11 cellular contexts compared by ENCODE assay signal in the genomic region with DNA sequence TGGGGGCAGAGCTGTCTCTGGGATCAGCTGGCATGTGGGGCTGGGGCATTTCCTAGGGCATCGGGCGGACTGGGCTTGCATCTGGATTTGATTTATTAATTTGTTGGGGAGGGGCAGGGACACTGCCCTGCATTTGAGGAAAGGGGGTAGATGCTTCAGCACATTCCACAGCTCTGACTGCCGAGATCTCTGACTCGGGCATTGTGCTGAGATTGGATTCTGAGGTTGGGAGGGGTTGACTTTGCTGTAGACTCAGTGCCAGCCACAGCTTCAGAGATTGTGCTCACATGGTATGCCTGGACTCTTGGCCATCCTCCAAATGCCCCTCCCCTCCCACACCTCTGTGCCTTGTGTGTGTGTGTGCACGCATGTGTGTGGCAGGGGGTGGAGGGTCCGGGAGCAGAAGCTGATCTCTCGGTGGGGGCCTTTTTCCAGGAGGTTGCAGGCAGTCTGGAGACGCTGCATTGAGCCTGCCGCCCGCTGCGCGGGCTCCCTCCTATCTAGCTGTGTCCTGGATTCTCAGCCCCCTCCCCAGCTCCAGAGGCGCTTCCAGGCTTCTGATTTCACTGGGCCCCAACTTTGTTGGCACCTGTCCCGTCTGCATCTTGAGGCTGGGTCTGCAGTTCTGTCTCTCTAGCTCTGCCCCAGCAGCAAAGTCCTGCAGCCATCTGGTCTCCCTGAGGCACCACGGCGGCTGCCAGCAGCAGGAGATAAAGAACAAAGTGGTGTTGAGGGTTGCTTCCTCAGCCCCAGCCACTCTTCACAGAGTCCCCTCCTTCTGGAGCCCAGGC. TPM values are rescaled to one million over a fixed set of nuclear protein-coding genes. Genes with fewer than 3 reads are reported as not detected.
DNase-seq lines count a peak whose midpoint lies in the region; ATAC-seq, FAIRE-seq and TF ChIP-seq lines count a peak whose summit lies in the region.
"Had no signal": no experiment of that assay in that cellular context is flagged by ENCODE, and none has a peak within 500 bp of the region (broad histone marks: within the 10 kb centered on the region; RNA-seq: fewer than 3 reads in every experiment).

No MANE protein-coding gene starts in this region.

- POLR2A ChIA-PET in H1 (lab: Charles Lee; ENCODE audit: partially characterized antibody), result interaction anchor here (0.9 to 2.5 kb wide), 4 partner anchors 10 to 15 kb away, joined by 3 to 9 read pairs (median 5); partner anchors contain the start of gene IGFBP4

- CTCF ChIA-PET in H1 (lab: Charles Lee; ENCODE audit: partially characterized antibody), result interaction anchor here (0.7 to 34.1 kb wide), 8 partner anchors 5 to 868 kb away, joined by 3 to 739 read pairs (median 4); partner anchors contain the start of gene IGFBP4

- no peaks in the 10 kb centered on the region for H3K79me1 ChIP-seq in H1 (ENCODE audit: low read depth, low read length)

- TF ChIP-seq EP300 in H1 (IDR thresholded peaks at IDR 0.05; ENCODE audit: borderline replicate concordance in 1 of 2, low read depth in 2 of 2, low read length in 2 of 2), result no peak

- H3K23ac ChIP-seq in H1 (ENCODE audit: insufficient read length), result no peak overlapping the region

- no peak overlapping the region for H3K27ac Mint-ChIP-seq in stimulated activated memory B cell treated with anti-CD40 and anti-IgM and Interleukin-4, amounts not matched to agents 10 μg/mL and 1 μg/mL and 100 μg/mL, for 72 hours

- no peak overlapping the region; the same call in 1 of the 2 replicates for H3K27ac ChIP-seq in H1 (ENCODE audit: low read depth, low read length)
- no peak overlapping the region for H3K27ac ChIP-seq in liver (ENCODE audit: low read depth in 1 of 2, low read length in 2 of 2)

- H3K4me1 ChIP-seq in H1 (replicated peaks in 1 of 4; ENCODE audit: control insufficient read depth in 3 of 4, insufficient read depth in 4 of 4, low read length in 3 of 4) (peaks cover 2 to 26% (median 13%) of the 10 kb centered on the region in 4 experiments), liver (ENCODE audit: control insufficient read depth in 4 of 4, insufficient read depth in 4 of 4, low read length in 3 of 4) (peaks cover 6 to 95% (median 88%) of the 10 kb centered on the region in 4 donors)

- TF ChIP-seq RAD21 in H1 (IDR thresholded peaks at IDR 0.05 in 1 of 2, conservative IDR thresholded peaks at IDR 0.05 in 1 of 2; ENCODE audit: low read depth in 2 of 2, low read length in 2 of 2), result no peak
- TF ChIP-seq RAD21 in liver (IDR thresholded peaks at IDR 0.05), result no peak

- H3K79me2 ChIP-seq in H1 (ENCODE audit: control insufficient read depth in 1 of 2, insufficient read depth in 2 of 2, low read length in 2 of 2), result no peaks in the 10 kb centered on the region

- no peaks in the 10 kb centered on the region for H4K20me1 ChIP-seq in H1 (replicated peaks in 1 of 2; ENCODE audit: control insufficient read depth in 1 of 2, insufficient read depth in 2 of 2, low read length in 2 of 2)

- peak; percentile 84 for DNase-seq in A172 (ENCODE audit: low spot score)
- DNase-seq in HT1080 (ENCODE audit: low read depth), result peak; percentile 93
- DNase-seq in H1 (ENCODE audit: low read depth in 1 of 2, low spot score in 2 of 2), result no peak
- DNase-seq in 8988T, result no peak
- no peak for DNase-seq in NCI-H187 treated with DMSO at 0.1 percent for 48 hours (lab: John Stamatoyannopoulos, UW)
- DNase-seq in SW 1271 (lab: John Stamatoyannopoulos, UW), result no peak
- DNase-seq: activated CD4-positive, alpha-beta T cell treated with anti-CD3 and anti-CD28 coated beads, Interleukin-2, amount 50 U/mL, for 48 hours; CD8-positive, alpha-beta memory T cell; dermis blood vessel endothelial cell had no signal

- H3K4me3 Mint-ChIP-seq in stimulated activated memory B cell treated with anti-CD40 and anti-IgM and Interleukin-4, amounts not matched to agents 10 μg/mL and 1 μg/mL and 100 μg/mL, for 72 hours, result no peak overlapping the region

- TF ChIP-seq CTCF in H1 (IDR thresholded peaks at IDR 0.05; ENCODE audit: control extremely low read depth in 1 of 3, insufficient read depth in 1 of 3, low read depth in 1 of 3, low read length in 3 of 3), result no peak
- no peak for TF ChIP-seq CTCF in liver (IDR thresholded peaks at IDR 0.05; ENCODE audit: low read depth, low read length, missing input control)

- peak overlapping the region; percentile 14; the same call in 1 of the 2 replicates for H2BK12ac ChIP-seq in H1 (ENCODE audit: low read depth, low read length)

- H3K9ac ChIP-seq in H1 (replicated peaks in 1 of 4; ENCODE audit: extremely low read depth in 1 of 4, low read depth in 3 of 4, low read length in 3 of 4) (no peak overlapping the region; a peak in 1 of 7 replicates), liver (ENCODE audit: low read depth in 1 of 2, low read length in 2 of 2) (no peak overlapping the region)

- no peaks in the 10 kb centered on the region for H3K4me1 Mint-ChIP-seq in stimulated activated memory B cell treated with anti-CD40 and anti-IgM and Interleukin-4, amounts not matched to agents 10 μg/mL and 1 μg/mL and 100 μg/mL, for 72 hours

- WGBS in H1 (ENCODE audit: extremely low coverage in 1 of 2, insufficient coverage in 1 of 2, insufficient read length in 1 of 2, insufficient replicate concordance in 2 of 2, low coverage in 1 of 2, low lambda C conversion rate in 2 of 2, missing lambda C conversion rate in 1 of 2), 2 experiments, result 88% methylated on average over 16 of the region's 16 CpGs; no CpG with 5 or more reads in 1 of the 2 experiments
- 65% methylated on average over 16 of the region's 16 CpGs for WGBS in liver

- H4K8ac ChIP-seq in H1 (ENCODE audit: extremely low read depth, insufficient read depth, low read length), result 0 out of 2 replicates have a peak overlapping the region, but pooled peaks have one; percentile 42

- no peaks in the 10 kb centered on the region for H3K9me3 Mint-ChIP-seq in stimulated activated memory B cell treated with anti-CD40 and anti-IgM and Interleukin-4, amounts not matched to agents 10 μg/mL and 1 μg/mL and 100 μg/mL, for 72 hours
- H3K9me3 Mint-ChIP-seq: CD8-positive, alpha-beta memory T cell had no signal

- no peaks in the 10 kb centered on the region; the same call in 1 of the 2 replicates for H3K23me2 ChIP-seq in H1 (ENCODE audit: low read depth, low read length)

- no peaks in the 10 kb centered on the region for H3K9me3 ChIP-seq in H1 (ENCODE audit: insufficient read depth in 2 of 2, low read depth in 1 of 2, low read length in 1 of 2)
- no peaks in the 10 kb centered on the region for H3K9me3 ChIP-seq in liver (ENCODE audit: control insufficient read depth in 4 of 4, low read length in 3 of 4)

- TF ChIP-seq POLR2A in H1 (IDR thresholded peaks at IDR 0.05; ENCODE audit: control extremely low read depth in 1 of 2, low read depth in 2 of 2, low read length in 2 of 2), result no peak

- H2AFZ ChIP-seq in H1 (ENCODE audit: low read length), result no peak overlapping the region

- H3K36me3 Mint-ChIP-seq in stimulated activated memory B cell treated with anti-CD40 and anti-IgM and Interleukin-4, amounts not matched to agents 10 μg/mL and 1 μg/mL and 100 μg/mL, for 72 hours, result no peaks in the 10 kb centered on the region

- no peak overlapping the region for H3K56ac ChIP-seq in H1 (replicated peaks; ENCODE audit: insufficient read length, low read depth, low read length)

- peak overlapping the region; percentile 70 for H4K91ac ChIP-seq in H1 (replicated peaks; ENCODE audit: insufficient read length, low read length)

- no peak overlapping the region; a peak in 1 of 4 replicates for H3K4me2 ChIP-seq in H1 (ENCODE audit: insufficient read depth in 1 of 2, low read depth in 2 of 2, low read length in 2 of 2)

- H3K27me3 ChIP-seq in H1 (replicated peaks in 1 of 4; ENCODE audit: control insufficient read depth in 3 of 4, extremely low read depth in 1 of 4, insufficient read depth in 3 of 4, low read length in 3 of 4) (no peaks in the 10 kb centered on the region), liver (ENCODE audit: control insufficient read depth in 4 of 4, insufficient read depth in 4 of 4, low read length in 3 of 4) (no peaks in the 10 kb centered on the region)

- H3K27me3 Mint-ChIP-seq in stimulated activated memory B cell treated with anti-CD40 and anti-IgM and Interleukin-4, amounts not matched to agents 10 μg/mL and 1 μg/mL and 100 μg/mL, for 72 hours, result no peaks in the 10 kb centered on the region

- no peak overlapping the region for H2BK120ac ChIP-seq in H1 (replicated peaks; ENCODE audit: low read depth, low read length)

- no peak overlapping the region for H3K4me3 ChIP-seq in H1 (ENCODE audit: extremely low read depth in 1 of 4, insufficient read depth in 2 of 4, low read depth in 3 of 4, low read length in 4 of 4)
- no peak overlapping the region for H3K4me3 ChIP-seq in liver (ENCODE audit: low read depth in 1 of 3, low read length in 3 of 3)

- H3K18ac ChIP-seq in H1 (ENCODE audit: extremely low read depth, low read length), result no peak overlapping the region; the same call in 1 of the 2 replicates

- no peak overlapping the region for H2AK5ac ChIP-seq in H1 (ENCODE audit: low read depth, low read length)

- H2BK5ac ChIP-seq in H1 (ENCODE audit: low read depth, low read length), result no peak overlapping the region

- H4K5ac ChIP-seq in H1 (ENCODE audit: insufficient read length, low read depth, low read length), result no peak overlapping the region

- H2BK15ac ChIP-seq in H1 (ENCODE audit: low read length), result no peak overlapping the region

- no peak overlapping the region for H2BK20ac ChIP-seq in H1 (ENCODE audit: low read length)

- ATAC-seq in stimulated activated memory B cell treated with anti-CD40 and anti-IgM and Interleukin-4, amounts not matched to agents 10 μg/mL and 1 μg/mL and 100 μg/mL, for 72 hours, result no peak

- FAIRE-seq in H1 (lab: Jason Lieb, UNC), result no peak

- no peak overlapping the region for H3K14ac ChIP-seq in H1 (ENCODE audit: insufficient read length)

- H3K36me3 ChIP-seq in H1 (ENCODE audit: control insufficient read depth in 2 of 4, insufficient read depth in 4 of 4, low read length in 3 of 4) (peaks cover 6 to 24% (median 10%) of the 10 kb centered on the region in 4 experiments; a peak in 7 of 8 replicates), liver (ENCODE audit: control insufficient read depth in 4 of 4, insufficient read depth in 3 of 4, low read depth in 1 of 4, low read length in 3 of 4) (peaks cover 17 to 41% (median 36%) of the 10 kb centered on the region in 4 donors)

- H3K4ac ChIP-seq in H1 (replicated peaks; ENCODE audit: insufficient read length, low read depth, low read length), result no peak overlapping the region

RNA-seq across cellular contexts. Expression of gene IGFBP4, which starts 14.9 kb away (rescaled TPM):
- total RNA-seq in A172 (2014; rRNA removed; shearing (Covaris generic)), result 2.9 and 6.6 TPM in 2 replicates
- 0.07 and 0.14 TPM in 2 replicates for total RNA-seq in HT1080 (2014; rRNA removed; shearing (Covaris generic))
- polyA plus RNA-seq in HT1080 (2015; cell fraction: cytosol; rRNA removed), result 0.16 and 0.65 TPM in 2 replicates
- 0.60 and 0.81 TPM in 2 replicates for polyA plus RNA-seq in HT1080 (2015; cell fraction: nucleus; rRNA removed)
- total RNA-seq in H1 (2021; fragmentation: NEBNext Ultra II Directional; extraction: Animal tissue kit (Norgen Biotek cat#: 25700)), result 105 and 109 TPM in 2 replicates
- 79.9 and 85.5 TPM in 2 replicates for polyA plus RNA-seq in H1 (2011; rRNA removed)
- 68.0 TPM for polyA plus RNA-seq in H1 (2011; cell fraction: cytosol; rRNA removed)
- polyA plus RNA-seq in H1 (2011; cell fraction: nucleus; rRNA removed), result 63.6 TPM
- 95.6 to 171 TPM (median 141 TPM) in 4 replicates for polyA plus RNA-seq in H1 (2012, experiment 1 of 2)
- 167 TPM for polyA plus RNA-seq in H1 (2012, experiment 2 of 2)
- 95.7 TPM for polyA plus RNA-seq in H1 (2013, experiment 1 of 2)
- 105 TPM for polyA plus RNA-seq in H1 (2013, experiment 2 of 2)
- polyA minus RNA-seq in H1 (2011; rRNA and poly(A)+ RNA removed), result 64.7 and 69.4 TPM in 2 replicates
- 60.8 TPM for polyA minus RNA-seq in H1 (2011; cell fraction: cytosol; rRNA and poly(A)+ RNA removed)
- 36.3 TPM for polyA minus RNA-seq in H1 (2011; cell fraction: nucleus; rRNA and poly(A)+ RNA removed)
- total RNA-seq in liver, result 100 to 1,000 TPM in 1 of 2 donors, 10 to 100 TPM in 1; 74.1 to 297 TPM
- polyA plus RNA-seq in liver, result 100 to 1,000 TPM; 179 to 649 TPM

RNA-seq across cellular contexts. Expression of gene TOP2A, which starts 40.5 kb away (rescaled TPM):
- 227 and 241 TPM in 2 replicates for total RNA-seq in A172 (2014; rRNA removed; shearing (Covaris generic))
- 154 and 155 TPM in 2 replicates for total RNA-seq in HT1080 (2014; rRNA removed; shearing (Covaris generic))
- polyA plus RNA-seq in HT1080 (2015; cell fraction: cytosol; rRNA removed), result 174 and 209 TPM in 2 replicates
- polyA plus RNA-seq in HT1080 (2015; cell fraction: nucleus; rRNA removed), result 586 and 643 TPM in 2 replicates
- total RNA-seq in H1 (2021; fragmentation: NEBNext Ultra II Directional; extraction: Animal tissue kit (Norgen Biotek cat#: 25700)), result 276 and 291 TPM in 2 replicates
- 40.6 and 83.1 TPM in 2 replicates for polyA plus RNA-seq in H1 (2011; rRNA removed)
- 99.6 TPM for polyA plus RNA-seq in H1 (2011; cell fraction: cytosol; rRNA removed)
- polyA plus RNA-seq in H1 (2011; cell fraction: nucleus; rRNA removed), result 30.5 TPM
- polyA plus RNA-seq in H1 (2012, experiment 1 of 2), result 83.9 to 176 TPM (median 103 TPM) in 4 replicates
- 14.8 TPM for polyA plus RNA-seq in H1 (2012, experiment 2 of 2)
- polyA plus RNA-seq in H1 (2013, experiment 1 of 2), result 148 TPM
- polyA plus RNA-seq in H1 (2013, experiment 2 of 2), result 143 TPM
- 77.8 and 118 TPM in 2 replicates for polyA minus RNA-seq in H1 (2011; rRNA and poly(A)+ RNA removed)
- polyA minus RNA-seq in H1 (2011; cell fraction: cytosol; rRNA and poly(A)+ RNA removed), result 70.7 TPM
- 82.3 TPM for polyA minus RNA-seq in H1 (2011; cell fraction: nucleus; rRNA and poly(A)+ RNA removed)
- 100 to 1,000 TPM in 1 of 2 donors, under 1 TPM in 1; 0.08 to 102 TPM for total RNA-seq in liver
- polyA plus RNA-seq in liver, result 1 to 10 TPM; 1.9 to 5.2 TPM

RNA-seq across cellular contexts. Expression of gene TNS4, which starts 43.2 kb away (rescaled TPM):
- total RNA-seq in A172 (2014; rRNA removed; shearing (Covaris generic)), result 0.02 and 0.14 TPM in 2 replicates
- total RNA-seq in HT1080 (2014; rRNA removed; shearing (Covaris generic)), result 0.10 and 0.95 TPM in 2 replicates
- polyA plus RNA-seq in HT1080 (2015; cell fraction: cytosol; rRNA removed), result 3.3 and 4.0 TPM in 2 replicates
- polyA plus RNA-seq in HT1080 (2015; cell fraction: nucleus; rRNA removed), result 6.1 and 12.7 TPM in 2 replicates
- total RNA-seq in H1 (2021; fragmentation: NEBNext Ultra II Directional; extraction: Animal tissue kit (Norgen Biotek cat#: 25700)), result 0.20 and 0.80 TPM in 2 replicates
- polyA plus RNA-seq in H1 (2011; rRNA removed) (0.21 and 0.39 TPM in 2 replicates), liver (not detected)
- polyA plus RNA-seq in H1 (2011; cell fraction: cytosol; rRNA removed), result 0.49 TPM
- 0.54 TPM for polyA plus RNA-seq in H1 (2011; cell fraction: nucleus; rRNA removed)
- 0.21 to 0.76 TPM (median 0.30 TPM) in 4 replicates for polyA plus RNA-seq in H1 (2012, experiment 1 of 2)
- polyA plus RNA-seq in H1 (2012, experiment 2 of 2), result 0.10 TPM
- 0.39 TPM for polyA plus RNA-seq in H1 (2013, experiment 1 of 2)
- polyA plus RNA-seq in H1 (2013, experiment 2 of 2), result 0.63 TPM
- 0.60 and 0.66 TPM in 2 replicates for polyA minus RNA-seq in H1 (2011; rRNA and poly(A)+ RNA removed)
- polyA minus RNA-seq in H1 (2011; cell fraction: cytosol; rRNA and poly(A)+ RNA removed), result not detected
- polyA minus RNA-seq in H1 (2011; cell fraction: nucleus; rRNA and poly(A)+ RNA removed), result 0.90 TPM
- under 1 TPM in 1 of 2 donors, not detected in 1; 0.08 TPM for total RNA-seq in liver
- total RNA-seq: dermis blood vessel endothelial cell had no signal

Comparison
In these comparisons a context has a peak if more than half of its experiments do, and no peak if none do; other contexts are left out.
1. DNase-seq: peak in A172 (single experiment) and HT1080 (single experiment); none in H1 (0 of 2), 8988T (single experiment), NCI-H187 treated with DMSO at 0.1 percent for 48 hours (single experiment) and SW 1271 (0 of 2).